In genomic region chr4:15963001-15963451, GRCh38 we compare ENCODE assay signal across 8 cellular contexts. TPM values are rescaled to one million over a fixed set of nuclear protein-coding genes. Genes with fewer than 3 reads are reported as not detected.
A peak's percentile ranks its signal among the peaks of the same experiment; 100 is the strongest.
DNase-seq lines count a peak whose midpoint lies in the region; ATAC-seq and TF ChIP-seq lines count a peak whose summit lies in the region.

Gene FGFBP2 (minus strand): TSS chr4:15963175. CDS start chr4:15963129, 46 bp downstream.

- H3K4me3 Mint-ChIP-seq in CD4-positive, alpha-beta T cell: peak within 1 kb of the TSS; percentile 17
- H3K4me3 Mint-ChIP-seq in naive B cell: peak within 1 kb of the TSS in 3 of 8 donors; percentile 8 to 74 (median 44)

- CTCF ChIA-PET in CD4-positive, alpha-beta T cell (lab: Charles Lee): no interaction called here

- no peaks in the 10 kb centered on the region for H3K9me3 ChIP-seq in CD4-positive, alpha-beta T cell (ENCODE audit: control insufficient read depth, low read length)
- H3K9me3 ChIP-seq in uterus: no peaks in the 10 kb centered on the region

- H3K36me3 Mint-ChIP-seq in CD4-positive, alpha-beta T cell (ENCODE audit: low read depth): no peaks in the 10 kb centered on the region
- peaks cover 5 to 12% of the 10 kb centered on the region in 2 donors for H3K36me3 Mint-ChIP-seq in naive B cell

- intact Hi-C loops in CD4-positive, alpha-beta T cell (cut with DNase I, micrococcal nuclease): loop anchor here (1.0 kb wide), 1 partner anchor 38 kb away; no protein-coding TSS in a partner anchor
- intact Hi-C loops in uterus (cut with DNase I; ENCODE audit: low total_unique reads): no loop called here

- H3K4me1 Mint-ChIP-seq in CD4-positive, alpha-beta T cell (ENCODE audit: low read depth): peaks cover 20% of the 10 kb centered on the region
- H3K4me1 Mint-ChIP-seq in naive B cell: peaks cover 0 to 15% (median 9%) of the 10 kb centered on the region in 3 donors

- no peak within 1 kb of the TSS for H3K4me3 ChIP-seq in uterus

- H3K27ac ChIP-seq in CD4-positive, alpha-beta T cell (ENCODE audit: low read depth, low read length): no peak within 1 kb of the TSS
- H3K27ac ChIP-seq in uterus: no peak within 1 kb of the TSS

- no peaks in the 10 kb centered on the region for H3K9me3 Mint-ChIP-seq in CD4-positive, alpha-beta T cell
- H3K9me3 Mint-ChIP-seq in naive B cell: peaks cover 0 to 12% (median 6%) of the 10 kb centered on the region in 7 donors

- peak in 7 of 10 experiments; percentile 6 to 51 (median 42) for DNase-seq in CD4-positive, alpha-beta T cell
- DNase-seq in KG1 (lab: John Stamatoyannopoulos, UW): peak; percentile 21
- peak; percentile 23 for DNase-seq in activated CD4-positive, alpha-beta T cell treated with anti-CD3 and anti-CD28 coated beads for 1 hour
- DNase-seq in dermis blood vessel endothelial cell: peak; percentile 65
- DNase-seq in naive B cell: peak; percentile 18
- DNase-seq in stromal cell of bone marrow (ENCODE audit: low read depth): peak; percentile 29
- DNase-seq in uterus: no peak

- no peak within 1 kb of the TSS for H3K27ac Mint-ChIP-seq in CD4-positive, alpha-beta T cell
- peak within 1 kb of the TSS in 2 of 6 donors; percentile 21 to 76 for H3K27ac Mint-ChIP-seq in naive B cell

- H3K4me1 ChIP-seq in uterus: no peaks in the 10 kb centered on the region

- H3K27me3 Mint-ChIP-seq in CD4-positive, alpha-beta T cell: no peaks in the 10 kb centered on the region
- H3K27me3 Mint-ChIP-seq in naive B cell: peaks cover 0 to 3% (median 0%) of the 10 kb centered on the region in 3 donors

- no peak for TF ChIP-seq POLR2A in uterus (IDR thresholded peaks at IDR 0.05)

- peak; percentile 91 for ATAC-seq in CD4-positive, alpha-beta T cell (ENCODE audit: poor library complexity)
- peak; percentile 70 for ATAC-seq in GM19328 (IDR thresholded peaks at IDR 0.05; ENCODE audit: unreplicated experiment)
- peak; percentile 50 to 57 for ATAC-seq in naive B cell (ENCODE audit: low read depth in 2 of 2)

- H3K36me3 ChIP-seq in uterus: no peaks in the 10 kb centered on the region

- POLR2A ChIA-PET in CD4-positive, alpha-beta T cell (lab: Charles Lee): interaction anchor here (1.4 kb wide), 1 partner anchor 42 kb away, joined by 4 read pairs; no protein-coding TSS in a partner anchor

- no peak for TF ChIP-seq CTCF in CD4-positive, alpha-beta T cell (IDR thresholded peaks at IDR 0.05)
- TF ChIP-seq CTCF in uterus (IDR thresholded peaks at IDR 0.05): no peak

- H3K27me3 ChIP-seq in CD4-positive, alpha-beta T cell (ENCODE audit: control insufficient read depth, insufficient read depth, low read length): no peaks in the 10 kb centered on the region
- H3K27me3 ChIP-seq in uterus: no peaks in the 10 kb centered on the region

RNA-seq across cellular contexts. Expression of gene FGFBP2, which starts in this region (rescaled TPM):
- 1 to 10 TPM; 1.3 to 1.7 TPM for total RNA-seq in CD4-positive, alpha-beta T cell
- not detected in 2 replicates for total RNA-seq in dermis blood vessel endothelial cell
- 1 to 10 TPM in 4 of 6 donors, under 1 TPM in 2; 0.55 to 2.2 (median 1.6) TPM for polyA plus RNA-seq in naive B cell (ENCODE audit: low read depth in 6 of 6)
- 1 to 10 TPM in 2 of 4 donors, not detected in 2; 1.6 to 2.6 TPM for total RNA-seq in uterus

Comparison
In these comparisons a context has a peak if more than half of its experiments do, and no peak if none do; other contexts are left out.
1. Peak in DNase-seq in dermis blood vessel endothelial cell; RNA of the gene not detected or under 1 TPM.
2. DNase-seq: peak in CD4-positive, alpha-beta T cell (7 of 10), KG1 (single experiment), activated CD4-positive, alpha-beta T cell treated with anti-CD3 and anti-CD28 coated beads for 1 hour (single experiment), naive B cell (single experiment) and stromal cell of bone marrow (single experiment); none in uterus (0 of 2).
3. Peak in every context shown above with its lines, with median percentiles within 50 percentile points of each other: ATAC-seq.